7 cellular contexts compared by ENCODE assay signal in the genomic region with DNA sequence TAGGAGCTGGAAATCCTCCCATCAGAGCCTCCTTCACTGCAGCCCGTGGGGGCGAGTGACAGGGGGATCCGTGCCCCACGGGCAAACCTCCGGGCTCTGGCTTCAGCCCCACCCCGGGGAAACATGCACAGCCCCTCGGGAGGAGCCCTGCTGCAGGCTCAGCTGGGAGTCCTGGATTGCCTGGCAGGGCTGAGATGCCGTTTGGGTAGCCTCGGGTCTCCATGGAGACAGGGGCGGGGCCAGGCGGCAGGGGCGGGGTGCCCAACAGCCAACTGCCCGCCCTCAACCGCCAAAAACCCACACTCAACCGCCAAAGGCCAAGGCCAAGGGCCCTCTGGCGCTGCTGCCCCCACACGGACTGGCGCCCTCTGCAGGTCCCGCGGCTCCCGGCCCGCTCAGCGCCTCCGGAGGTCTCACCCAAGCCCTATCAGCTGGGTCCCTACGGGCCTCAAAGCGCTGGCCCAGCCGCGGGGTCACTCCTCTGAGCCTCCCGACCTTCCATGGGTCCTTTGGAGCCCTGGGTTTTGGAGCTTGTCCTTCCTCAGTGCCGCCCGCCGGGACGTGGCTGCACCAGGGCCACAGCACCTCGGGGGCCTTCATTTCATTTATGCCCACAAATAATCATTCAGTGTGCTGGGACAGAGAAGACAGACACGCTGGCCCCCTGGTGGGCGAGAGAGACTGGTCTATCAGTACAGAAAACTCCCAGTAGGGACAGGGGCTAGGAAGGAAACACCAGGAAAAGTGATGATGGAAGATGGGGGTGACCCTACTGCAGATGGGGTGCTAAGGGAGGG. TPM values are rescaled to one million over a fixed set of nuclear protein-coding genes. Genes with fewer than 3 reads are reported as not detected.
A peak's percentile ranks its signal among the peaks of the same experiment; 100 is the strongest.
DNase-seq lines count a peak whose midpoint lies in the region; ATAC-seq and TF ChIP-seq lines count a peak whose summit lies in the region.

No MANE protein-coding gene starts in this region.

- CTCF ChIA-PET in activated CD8-positive, alpha-beta T cell treated with anti-CD3 and anti-CD28 coated beads, Interleukin-2, amount 10 ng/mL, durations not matched to agents 7 days and 5 days (lab: Charles Lee), result interaction anchor here (0.7 to 3.6 kb wide), 25 partner anchors 10 to 230 kb away, joined by 3 to 35 read pairs (median 4); a partner anchor contains a TSS

- 1 to 3% methylated on average over 25 to 36 of the region's 36 CpGs for WGBS in lung, 2 donors

- H3K36me3 Mint-ChIP-seq in activated CD8-positive, alpha-beta T cell treated with anti-CD3 and anti-CD28 coated beads, Interleukin-2, amount 10 ng/mL, durations not matched to agents 7 days and 5 days (ENCODE audit: low read depth), result no peaks in the 10 kb centered on the region

- H3K4me3 Mint-ChIP-seq in activated CD8-positive, alpha-beta T cell treated with anti-CD3 and anti-CD28 coated beads, Interleukin-2, amount 10 ng/mL, durations not matched to agents 7 days and 5 days, result peak overlapping the region; percentile 68

- TF ChIP-seq CTCF in lung (IDR thresholded peaks at IDR 0.05; ENCODE audit: control extremely low read depth, extremely low read depth), result peak; percentile 30

- no peaks in the 10 kb centered on the region for H3K27me3 Mint-ChIP-seq in activated CD8-positive, alpha-beta T cell treated with anti-CD3 and anti-CD28 coated beads, Interleukin-2, amount 10 ng/mL, durations not matched to agents 7 days and 5 days (ENCODE audit: low read depth)

- H3K4me3 ChIP-seq in lung, result no peak overlapping the region

- H3K27ac ChIP-seq in lung (ENCODE audit: low read depth in 1 of 2, low read length in 1 of 2), result peak overlapping the region; percentile 10 to 62

- H3K27ac Mint-ChIP-seq in activated CD8-positive, alpha-beta T cell treated with anti-CD3 and anti-CD28 coated beads, Interleukin-2, amount 10 ng/mL, durations not matched to agents 7 days and 5 days, result peak overlapping the region; percentile 82

- no peaks in the 10 kb centered on the region for H3K36me3 ChIP-seq in lung (ENCODE audit: control insufficient read depth in 2 of 2, insufficient read depth in 2 of 2, low read length in 2 of 2)

- POLR2A ChIA-PET in activated CD8-positive, alpha-beta T cell treated with anti-CD3 and anti-CD28 coated beads, Interleukin-2, amount 10 ng/mL, durations not matched to agents 7 days and 5 days (lab: Charles Lee), result interaction anchor here (1.7 to 2.5 kb wide), 3 partner anchors 33 to 165 kb away, joined by 6 to 13 read pairs (median 7); a partner anchor contains a TSS

- peaks cover 0 to 4% of the 10 kb centered on the region in 2 donors for H3K4me1 ChIP-seq in lung (ENCODE audit: control insufficient read depth in 2 of 2, insufficient read depth in 2 of 2, low read length in 2 of 2)

- DNase-seq in NCI-H774 (lab: John Stamatoyannopoulos, UW) (peak; percentile 46), lung (ENCODE audit: low spot score) (peak; percentile 88)
- DNase-seq in activated CD8-positive, alpha-beta T cell treated with anti-CD3 and anti-CD28 coated beads, Interleukin-2, amount 10 ng/mL, durations not matched to agents 7 days and 5 days, result peak; percentile 82
- peak; percentile 71 for DNase-seq in effector CD4-positive, alpha-beta T cell
- DNase-seq in stimulated activated CD4-positive, alpha-beta T cell treated with anti-CD3 and anti-CD28 coated beads, TNF-alpha, amount 100 ng/mL, for 24 hours (ENCODE audit: low read depth in 3 of 3), result peak; percentile 62 to 89 (median 68)

- ATAC-seq in GM18519 (IDR thresholded peaks at IDR 0.05; ENCODE audit: low FRiP score, unreplicated experiment) (peak; percentile 61), HG03139 (IDR thresholded peaks at IDR 0.05; ENCODE audit: unreplicated experiment) (peak; percentile 67), lung (ENCODE audit: insufficient read depth, low FRiP score) (peak; percentile 91)
- ATAC-seq in activated CD8-positive, alpha-beta T cell treated with anti-CD3 and anti-CD28 coated beads, Interleukin-2, amount 10 ng/mL, durations not matched to agents 7 days and 5 days, result peak; percentile 84

- no peaks in the 10 kb centered on the region for H3K9me3 Mint-ChIP-seq in activated CD8-positive, alpha-beta T cell treated with anti-CD3 and anti-CD28 coated beads, Interleukin-2, amount 10 ng/mL, durations not matched to agents 7 days and 5 days (ENCODE audit: insufficient read depth)

- no peaks in the 10 kb centered on the region for H3K27me3 ChIP-seq in lung (ENCODE audit: control insufficient read depth, insufficient read depth)

- no peaks in the 10 kb centered on the region for H3K9me3 ChIP-seq in lung (ENCODE audit: control insufficient read depth in 2 of 2, insufficient read depth in 1 of 2, low read length in 1 of 2)

- peaks cover 19% of the 10 kb centered on the region for H3K4me1 Mint-ChIP-seq in activated CD8-positive, alpha-beta T cell treated with anti-CD3 and anti-CD28 coated beads, Interleukin-2, amount 10 ng/mL, durations not matched to agents 7 days and 5 days (ENCODE audit: low read depth)

RNA-seq across cellular contexts. Expression of a gene that starts 33.5 kb away (rescaled TPM):
- total RNA-seq in activated CD8-positive, alpha-beta T cell treated with anti-CD3 and anti-CD28 coated beads, Interleukin-2, amount 10 ng/mL, durations not matched to agents 7 days and 5 days, result 10 to 100 TPM; 61.3 to 68.3 TPM
- 10 to 100 TPM; 51.5 to 59.3 TPM for total RNA-seq in lung
- polyA plus RNA-seq in lung, result 10 to 100 TPM; 24.9 to 26.1 TPM
